ENCODE assay signal across 1 cellular context in genomic region chr17:75626496-75627038, GRCh38.
TF ChIP-seq lines count a peak whose summit lies in the region.

No MANE protein-coding gene starts in this region.

TF ChIP-seq in IMR-90, 13 proteins besides CTCF, POLR2A, EP300 and RAD21 (continued from another document):
- TF ChIP-seq SMC3 (IDR thresholded peaks at IDR 0.05; ENCODE audit: low read depth, low read length) (no peak), CHD1 (IDR thresholded peaks at IDR 0.05; ENCODE audit: low read depth, low read length) (no peak), RCOR1 (IDR thresholded peaks at IDR 0.05; ENCODE audit: insufficient replicate concordance, low read length) (no peak), CEBPB (IDR thresholded peaks at IDR 0.05; ENCODE audit: low read depth, low read length) (no peak), ELK1 (IDR thresholded peaks at IDR 0.05; ENCODE audit: borderline replicate concordance, low read depth, low read length) (no peak), MAZ (IDR thresholded peaks at IDR 0.05; ENCODE audit: borderline replicate concordance, low read depth, low read length) (no peak)
